ENCODE assay signal across 14 cellular contexts in genomic region chr3:37627951-37628620, GRCh38.
DNase-seq lines count a peak whose midpoint lies in the region; ATAC-seq and TF ChIP-seq lines count a peak whose summit lies in the region.
"Had no signal": no experiment of that assay in that cellular context is flagged by ENCODE, and none has a peak within 500 bp of the region (broad histone marks: within the 10 kb centered on the region; RNA-seq: fewer than 3 reads in every experiment).

No MANE protein-coding gene starts in this region.

- no peaks in the 10 kb centered on the region for H3K36me3 ChIP-seq in HEK293 (ENCODE audit: control insufficient read depth in 2 of 2, insufficient read depth in 1 of 2, low read length in 2 of 2)

- intact Hi-C loops in Right ventricle myocardium inferior (cut with DNase I) (no loop called here), Right ventricle myocardium superior (cut with DNase I) (no loop called here)

- POLR2A ChIA-PET in HEK293 (lab: Yijun Ruan, JAX) = no interaction called here
- POLR2A ChIA-PET in RWPE1 (lab: Yijun Ruan, JAX; ENCODE audit: low non-redundant PET) = no interaction called here

- H3K27ac ChIP-seq in HEK293 (ENCODE audit: extremely low read depth, low read depth, low read length) (no peak overlapping the region), RWPE1 (no peak overlapping the region)

- H3K4me1 ChIP-seq in HEK293 (ENCODE audit: control insufficient read depth, insufficient read depth, low read length) = peaks cover 5% of the 10 kb centered on the region; the same call in 1 of the 2 replicates

- DNase-seq in neural crest cell (ENCODE audit: low read depth, low spot score) (no peak), Right ventricle myocardium inferior (ENCODE audit: missing footprints) (no peak), RWPE1 (ENCODE audit: low spot score) (no peak), H4 (ENCODE audit: low spot score) (no peak), Right ventricle myocardium superior (no peak)
- DNase-seq: activated T-cell treated with anti-CD3 and anti-CD28 coated beads for 4 hours; NCI-H82; stimulated activated CD4-positive, alpha-beta T cell treated with anti-CD3 and anti-CD28 coated beads, Interleukin-1b, Interleukin-23, amount 100 ng/mL, for 48 hours; T-helper 9 cell had no signal

- CTCF ChIA-PET in HEK293 (lab: Yijun Ruan, JAX) = no interaction called here
- CTCF ChIA-PET in RWPE1 (lab: Yijun Ruan, JAX) = no interaction called here

- H3K36me3 Mint-ChIP-seq in neural crest cell (ENCODE audit: low read depth) = peaks cover 2% of the 10 kb centered on the region

- peak; percentile 77 for ATAC-seq in GM18907 (IDR thresholded peaks at IDR 0.05; ENCODE audit: unreplicated experiment)
- peak; percentile 91 for ATAC-seq in HG03469 (IDR thresholded peaks at IDR 0.05; ENCODE audit: unreplicated experiment)
- no peak for ATAC-seq in Right ventricle myocardium inferior
- no peak for ATAC-seq in Right ventricle myocardium superior (ENCODE audit: poor library complexity)
- ATAC-seq: esophagus mucosa had no signal

- H3K27me3 Mint-ChIP-seq in neural crest cell (ENCODE audit: low read depth) = no peaks in the 10 kb centered on the region

- no peaks in the 10 kb centered on the region for H3K9me3 ChIP-seq in HEK293 (ENCODE audit: control insufficient read depth, insufficient read depth, low read depth, low read length)

- no peak overlapping the region for H3K4me3 ChIP-seq in HEK293 (ENCODE audit: low read depth, low read length)

- H3K9me3 Mint-ChIP-seq in neural crest cell = no peaks in the 10 kb centered on the region
- H3K9me3 Mint-ChIP-seq: stimulated activated naive CD8-positive, alpha-beta T cell treated with anti-CD3 and anti-CD28 coated beads, Interleukin-15, Interleukin-2, amounts not matched to agents 100 ng/mL and 50 ng/mL, for 24 hours had no signal

- H3K27ac Mint-ChIP-seq in neural crest cell (ENCODE audit: unreplicated experiment) = peak overlapping the region; percentile 12
- H3K27ac Mint-ChIP-seq: stimulated activated naive CD8-positive, alpha-beta T cell treated with anti-CD3 and anti-CD28 coated beads, Interleukin-15, Interleukin-2, amounts not matched to agents 100 ng/mL and 50 ng/mL, for 24 hours had no signal

- H3K4me3 Mint-ChIP-seq in neural crest cell = no peak overlapping the region
- H3K4me3 Mint-ChIP-seq: stimulated activated naive CD8-positive, alpha-beta T cell treated with anti-CD3 and anti-CD28 coated beads, Interleukin-15, Interleukin-2, amounts not matched to agents 100 ng/mL and 50 ng/mL, for 24 hours had no signal

- peaks cover 20% of the 10 kb centered on the region for H3K4me1 Mint-ChIP-seq in neural crest cell

- TF ChIP-seq CTCF in HEK293 (tag by site-specific recombination; IDR thresholded peaks at IDR 0.05) (no peak), neural crest cell (conservative IDR thresholded peaks at IDR 0.05) (no peak), RWPE1 (conservative IDR thresholded peaks at IDR 0.05; ENCODE audit: low read depth) (no peak)

TF ChIP-seq in HEK293, 187 proteins besides CTCF, POLR2A, EP300 and RAD21:
- TF ChIP-seq ZIC2 (tag by site-specific recombination; IDR thresholded peaks at IDR 0.05) (peak; percentile 93), TSHZ1 (tag by site-specific recombination; IDR thresholded peaks at IDR 0.05; ENCODE audit: borderline replicate concordance) (no peak)

Comparison
In these comparisons a context has a peak if more than half of its experiments do, and no peak if none do; other contexts are left out.
1. ATAC-seq: peak in GM18907 (single experiment) and HG03469 (single experiment); none in Right ventricle myocardium inferior (single experiment) and Right ventricle myocardium superior (single experiment).